In the genomic region with DNA sequence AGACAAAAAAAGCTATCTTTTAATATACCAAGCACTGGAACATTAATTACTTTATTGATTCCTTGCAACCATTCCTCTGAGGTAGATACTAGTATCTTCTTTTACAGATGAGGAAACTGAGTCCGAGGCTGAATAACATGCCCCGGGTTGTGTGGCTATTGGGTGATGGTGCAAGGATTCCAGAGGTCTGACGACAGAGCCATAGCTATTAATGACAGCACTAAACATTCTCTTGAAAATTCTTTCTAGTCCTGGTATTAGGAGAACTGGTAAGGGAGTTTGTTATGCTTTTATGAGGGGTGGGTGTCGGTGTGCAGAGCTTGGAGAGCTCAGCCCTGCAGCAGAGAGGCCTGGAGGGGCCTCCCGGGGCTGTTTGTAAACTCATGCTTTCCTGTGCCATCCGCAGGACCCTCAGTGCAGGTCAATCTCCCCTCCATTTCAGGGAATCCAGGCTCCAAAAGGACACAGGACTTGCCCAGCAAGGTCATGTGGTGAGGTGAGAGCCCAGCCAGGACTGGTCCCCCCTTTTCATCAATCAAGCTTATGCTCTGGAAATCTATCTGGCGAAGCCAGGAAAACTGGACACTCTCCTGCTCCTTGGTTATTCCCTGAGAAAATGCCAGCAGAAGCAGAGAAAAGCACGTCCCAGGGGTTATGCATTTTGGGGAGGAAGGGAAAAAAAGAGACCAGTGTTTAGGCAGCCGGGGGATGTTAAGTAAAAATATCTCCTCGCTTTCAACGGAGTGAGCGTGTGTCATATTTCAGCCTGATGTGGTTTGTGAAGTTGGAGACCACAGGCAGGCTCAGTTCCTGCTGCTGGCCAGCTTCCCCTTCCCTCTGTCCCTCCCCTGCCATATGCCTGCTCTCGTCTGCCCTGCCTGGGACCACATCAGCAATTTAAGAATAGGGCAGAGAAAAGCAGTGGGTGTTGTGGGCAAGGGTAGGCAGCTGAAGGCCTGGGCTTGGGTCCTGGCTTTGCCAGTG, we compare ENCODE assay signal across 1 cellular context.
TF ChIP-seq lines count a peak whose summit lies in the region.

No MANE protein-coding gene starts in this region.

TF ChIP-seq in H1, 55 proteins besides CTCF, POLR2A, EP300 and RAD21:
- no peak for TF ChIP-seq BCL11A (IDR thresholded peaks at IDR 0.05; ENCODE audit: low read depth in 2 of 2, low read length in 2 of 2)
- TF ChIP-seq ASH2L (IDR thresholded peaks at IDR 0.05; ENCODE audit: low read length), result no peak
- TF ChIP-seq TAF1 (IDR thresholded peaks at IDR 0.05; ENCODE audit: low read depth, low read length), result no peak
- TF ChIP-seq SIRT6 (IDR thresholded peaks at IDR 0.05; ENCODE audit: low read length), result no peak
- TF ChIP-seq JUND (IDR thresholded peaks at IDR 0.05; ENCODE audit: low read length), result no peak
- TF ChIP-seq EZH2 (IDR thresholded peaks at IDR 0.05; ENCODE audit: low read depth, low read length, severe bottlenecking), result no peak
- no peak for TF ChIP-seq SP4 (IDR thresholded peaks at IDR 0.05; ENCODE audit: low read length)
- TF ChIP-seq SP2 (IDR thresholded peaks at IDR 0.05; ENCODE audit: low read length), result no peak
TF ChIP-seq in H1: peak in this region for 0.
